ENCODE assay signal across 13 cellular contexts in the genomic region with DNA sequence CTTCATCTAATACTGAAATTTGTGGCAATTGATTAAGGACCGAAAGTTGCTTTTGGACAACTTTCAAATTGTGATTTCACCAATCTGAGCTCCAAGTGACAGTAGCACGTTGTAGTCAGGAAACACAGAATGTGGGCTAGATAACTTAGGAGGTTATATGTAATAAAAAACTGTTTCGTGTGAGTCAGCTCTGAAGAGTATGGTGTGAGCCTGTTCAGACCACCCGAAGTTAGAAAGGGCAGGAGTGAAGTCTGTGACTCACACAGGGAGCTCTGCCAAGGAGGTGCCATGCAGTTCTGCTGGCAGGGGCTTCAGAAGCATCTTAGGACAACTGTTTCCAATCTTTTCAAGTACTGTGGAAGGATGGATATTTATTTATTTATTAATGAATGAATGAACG. TPM values are rescaled to one million over a fixed set of nuclear protein-coding genes. Genes with fewer than 3 reads are reported as not detected.
DNase-seq lines count a peak whose midpoint lies in the region; ATAC-seq, FAIRE-seq and TF ChIP-seq lines count a peak whose summit lies in the region.
"Had no signal": no experiment of that assay in that cellular context is flagged by ENCODE, and none has a peak within 500 bp of the region (broad histone marks: within the 10 kb centered on the region; RNA-seq: fewer than 3 reads in every experiment).

No MANE protein-coding gene starts in this region.

- TF ChIP-seq POLR2A in A549 (IDR thresholded peaks at IDR 0.05; ENCODE audit: low read length): no peak

- H3K36me3 ChIP-seq in HEK293 (ENCODE audit: control insufficient read depth in 2 of 2, insufficient read depth in 1 of 2, low read length in 2 of 2) (peaks cover 0 to 3% of the 10 kb centered on the region in 2 experiments; a peak in 1 of 3 replicates), astrocyte (ENCODE audit: insufficient read depth, low read length) (no peaks in the 10 kb centered on the region), HAP-1 (replicated peaks) (no peaks in the 10 kb centered on the region), H7 (replicated peaks; ENCODE audit: control insufficient read depth, insufficient read depth, low read length) (no peaks in the 10 kb centered on the region)

- POLR2A ChIA-PET in A549 (lab: Yijun Ruan, JAX): interaction anchor here (1.0 kb wide), 1 partner anchor 10 kb away, joined by 3 read pairs; no protein-coding TSS in a partner anchor
- POLR2A ChIA-PET in HEK293 (lab: Yijun Ruan, JAX): interaction anchor here (0.5 kb wide), 1 partner anchor 897 kb away, joined by 5 read pairs; no protein-coding TSS in a partner anchor

- H3K4me2 ChIP-seq in A549 (0 out of 3 replicates have a peak overlapping the region, but pooled peaks have one; percentile 21), astrocyte (ENCODE audit: low read length) (peak overlapping the region; percentile 4)

- no peak overlapping the region for H2AFZ ChIP-seq in astrocyte (ENCODE audit: low read depth, low read length)

- peak in 1 of 2 experiments; percentile 69; a peak in 3 of 6 replicates for ATAC-seq in A549
- no peak for ATAC-seq in HG03175 (IDR thresholded peaks at IDR 0.05; ENCODE audit: unreplicated experiment)

- H3K4me3 Mint-ChIP-seq in astrocyte (ENCODE audit: unreplicated experiment): no peak overlapping the region
- H3K4me3 Mint-ChIP-seq: activated naive CD4-positive, alpha-beta T cell treated with anti-CD3 and anti-CD28 coated beads, Interleukin-2, amount 10 ng/mL, durations not matched to agents 7 days and 5 days had no signal

- no peak overlapping the region for H3K27ac Mint-ChIP-seq in astrocyte (ENCODE audit: unreplicated experiment)
- H3K27ac Mint-ChIP-seq: activated naive CD4-positive, alpha-beta T cell treated with anti-CD3 and anti-CD28 coated beads, Interleukin-2, amount 10 ng/mL, durations not matched to agents 7 days and 5 days had no signal

- CTCF ChIA-PET in A549 (lab: Yijun Ruan, JAX) (interaction anchor here (0.6 to 4.8 kb wide), 3 partner anchors 15 to 957 kb away, joined by 4 to 20 read pairs (median 4); no protein-coding TSS in a partner anchor), HEK293 (lab: Yijun Ruan, JAX) (interaction anchor here (0.9 kb wide), 2 partner anchors 9 to 15 kb away, joined by 3 read pairs; no protein-coding TSS in a partner anchor)

- no peak for FAIRE-seq in A549 (lab: Jason Lieb, UNC)
- FAIRE-seq in astrocyte (lab: Jason Lieb, UNC): peak; percentile 23

- DNase-seq in A549 (ENCODE audit: low read depth in 1 of 2, low spot score in 1 of 2): no peak
- peak; percentile 74 for DNase-seq in astrocyte (ENCODE audit: low read depth)
- peak; percentile 47 for DNase-seq in hepatic stellate cell (ENCODE audit: low spot score)
- DNase-seq in HAP-1 (ENCODE audit: low spot score in 2 of 2): no peak
- DNase-seq in activated CD4-positive, alpha-beta T cell treated with anti-CD3 and anti-CD28 coated beads, Interleukin-2, amount 50 U/mL, for 48 hours: no peak
- DNase-seq in H7: no peak
- DNase-seq: activated naive CD4-positive, alpha-beta T cell treated with anti-CD3 and anti-CD28 coated beads, Interleukin-2, amount 10 ng/mL, durations not matched to agents 7 days and 5 days; gastrocnemius medialis; stimulated activated CD4-positive, alpha-beta T cell treated with anti-CD3 and anti-CD28 coated beads, Interleukin-2, amount 100 ng/mL, for 24 hours; testis had no signal

- in situ Hi-C loops in HAP-1 (cut with MboI; ENCODE audit: low sequenced_read_pairs): no loop called here

- TF ChIP-seq RAD21 in A549 (conservative IDR thresholded peaks at IDR 0.05 in 1 of 2, IDR thresholded peaks at IDR 0.05 in 1 of 2): no peak

- no peaks in the 10 kb centered on the region for H3K27me3 ChIP-seq in astrocyte (ENCODE audit: insufficient read depth, low read length)
- no peaks in the 10 kb centered on the region for H3K27me3 ChIP-seq in HAP-1 (ENCODE audit: low read depth)
- H3K27me3 ChIP-seq in H7 (ENCODE audit: control insufficient read depth, insufficient read depth, low read length): no peaks in the 10 kb centered on the region
- H3K27me3 ChIP-seq: gastrocnemius medialis, testis had no signal

- H3K27ac ChIP-seq in A549 (peak overlapping the region in 1 of 2 experiments; percentile 21; a peak in 1 of 6 replicates), HEK293 (ENCODE audit: extremely low read depth, low read depth, low read length) (no peak overlapping the region), astrocyte (ENCODE audit: low read depth, low read length) (no peak overlapping the region)
- H3K27ac ChIP-seq: gastrocnemius medialis, testis, VCaP had no signal

- peaks cover 11% of the 10 kb centered on the region for H4K20me1 ChIP-seq in astrocyte (ENCODE audit: insufficient read depth, low read length)

- H3K4me3 ChIP-seq in A549 (no peak overlapping the region), HEK293 (ENCODE audit: low read depth, low read length) (no peak overlapping the region), astrocyte (ENCODE audit: insufficient read depth, low read depth, low read length) (no peak overlapping the region), HAP-1 (no peak overlapping the region), H7 (ENCODE audit: insufficient read depth, low read depth, low read length) (no peak overlapping the region)
- H3K4me3 ChIP-seq: gastrocnemius medialis, testis had no signal

- H3K27me3 Mint-ChIP-seq in astrocyte (ENCODE audit: low read depth, unreplicated experiment): no peaks in the 10 kb centered on the region

- no peak for TF ChIP-seq EP300 in A549 (IDR thresholded peaks at IDR 0.05)

- H3K9me3 ChIP-seq in A549 (no peaks in the 10 kb centered on the region), HEK293 (ENCODE audit: control insufficient read depth, insufficient read depth, low read depth, low read length) (no peaks in the 10 kb centered on the region), astrocyte (ENCODE audit: insufficient read depth, low read depth, low read length) (no peaks in the 10 kb centered on the region), HAP-1 (no peaks in the 10 kb centered on the region)
- H3K9me3 ChIP-seq: gastrocnemius medialis, testis had no signal

- peaks cover 9% of the 10 kb centered on the region for H3K4me1 ChIP-seq in A549
- H3K4me1 ChIP-seq in HEK293 (ENCODE audit: control insufficient read depth, insufficient read depth, low read length): no peaks in the 10 kb centered on the region
- peaks cover 10% of the 10 kb centered on the region for H3K4me1 ChIP-seq in astrocyte (ENCODE audit: insufficient read depth, low read length)
- H3K4me1 ChIP-seq in HAP-1: no peaks in the 10 kb centered on the region
- H3K4me1 ChIP-seq: testis had no signal

- no peaks in the 10 kb centered on the region for H3K79me2 ChIP-seq in astrocyte (ENCODE audit: insufficient read depth, low read length)

- no peak for TF ChIP-seq CTCF in A549 (IDR thresholded peaks at IDR 0.05)
- TF ChIP-seq CTCF in HEK293 (tag by site-specific recombination; IDR thresholded peaks at IDR 0.05): no peak
- no peak for TF ChIP-seq CTCF in astrocyte (IDR thresholded peaks at IDR 0.05; ENCODE audit: insufficient read depth, low read depth, low read length)

- no peak overlapping the region for H3K9ac ChIP-seq in astrocyte (ENCODE audit: low read length)

- peaks cover 10% of the 10 kb centered on the region for H3K4me1 Mint-ChIP-seq in astrocyte (ENCODE audit: low read depth, unreplicated experiment)
- H3K4me1 Mint-ChIP-seq: activated naive CD4-positive, alpha-beta T cell treated with anti-CD3 and anti-CD28 coated beads, Interleukin-2, amount 10 ng/mL, durations not matched to agents 7 days and 5 days had no signal

- WGBS in A549 (ENCODE audit: missing lambda C conversion rate): 42% methylated on average over 5 of the region's 5 CpGs

- H3K36me3 Mint-ChIP-seq in astrocyte (ENCODE audit: low read depth, unreplicated experiment): peaks cover 11% of the 10 kb centered on the region

- no peaks in the 10 kb centered on the region for H3K9me3 Mint-ChIP-seq in astrocyte (ENCODE audit: unreplicated experiment)
- H3K9me3 Mint-ChIP-seq: activated naive CD4-positive, alpha-beta T cell treated with anti-CD3 and anti-CD28 coated beads, Interleukin-2, amount 10 ng/mL, durations not matched to agents 7 days and 5 days had no signal

TF ChIP-seq in A549, 52 proteins besides CTCF, POLR2A, EP300 and RAD21 (continues in another document):
- TF ChIP-seq RFX5 (IDR thresholded peaks at IDR 0.05): no peak

RNA-seq across cellular contexts. Expression of gene ZBTB34, which starts 16.4 kb away (rescaled TPM):
- polyA plus RNA-seq in A549 (2011; rRNA removed) (6.4 and 6.6 TPM in 2 replicates), A549 (2017; fragmentation: RNase III; extraction: RNeasy Plus Mini Kit Qiagen cat#74134 plus additional on column Dnase treatment) (3.5 to 4.1 TPM (median 4.0 TPM) in 3 replicates)
- 1.6 and 1.9 TPM in 2 replicates for polyA plus RNA-seq in A549 (2012; cell fraction: cytosol; rRNA removed)
- polyA plus RNA-seq in A549 (2012; cell fraction: nucleus; rRNA removed): 1.6 and 2.5 TPM in 2 replicates
- polyA minus RNA-seq in A549 (2011; rRNA and poly(A)+ RNA removed): 9.8 and 10.5 TPM in 2 replicates
- 13.3 and 14.7 TPM in 2 replicates for total RNA-seq in astrocyte
- total RNA-seq in H7 (2014; rRNA removed; shearing (Covaris generic)): 11.2 and 14.1 TPM in 2 replicates

RNA-seq across cellular contexts. Expression of gene ZBTB43, which starts 39.2 kb away (rescaled TPM):
- polyA plus RNA-seq in A549 (2011; rRNA removed): 9.9 and 11.7 TPM in 2 replicates
- polyA plus RNA-seq in A549 (2012; cell fraction: cytosol; rRNA removed): 1.8 and 2.2 TPM in 2 replicates
- 2.6 and 3.6 TPM in 2 replicates for polyA plus RNA-seq in A549 (2012; cell fraction: nucleus; rRNA removed)
- 6.1 to 9.7 TPM (median 7.7 TPM) in 3 replicates for polyA plus RNA-seq in A549 (2017; fragmentation: RNase III; extraction: RNeasy Plus Mini Kit Qiagen cat#74134 plus additional on column Dnase treatment)
- 7.1 and 8.6 TPM in 2 replicates for polyA minus RNA-seq in A549 (2011; rRNA and poly(A)+ RNA removed)
- total RNA-seq in astrocyte: 21.5 and 23.5 TPM in 2 replicates
- total RNA-seq in H7 (2014; rRNA removed; shearing (Covaris generic)): 7.2 and 7.6 TPM in 2 replicates

Comparison
In these comparisons a context has a peak if more than half of its experiments do, and no peak if none do; other contexts are left out.
1. DNase-seq: peak in astrocyte (single experiment) and hepatic stellate cell (single experiment); none in A549 (0 of 2), HAP-1 (0 of 2), activated CD4-positive, alpha-beta T cell treated with anti-CD3 and anti-CD28 coated beads, Interleukin-2, amount 50 U/mL, for 48 hours (0 of 2) and H7 (single experiment).